ENCODE assay signal across 8 cellular contexts in genomic region chr10:1420663-1421362, GRCh38.
DNase-seq lines count a peak whose midpoint lies in the region; ATAC-seq lines count a peak whose summit lies in the region.

No MANE protein-coding gene starts in this region.

- no peak overlapping the region for H3K27ac Mint-ChIP-seq in CD4-positive, alpha-beta memory T cell

- H3K36me3 ChIP-seq in CD4-positive, alpha-beta memory T cell (ENCODE audit: insufficient read depth, low read length) = no peaks in the 10 kb centered on the region
- no peaks in the 10 kb centered on the region for H3K36me3 ChIP-seq in duodenal mucosa (ENCODE audit: control insufficient read depth in 1 of 2, insufficient read depth in 2 of 2, low read length in 2 of 2)
- H3K36me3 ChIP-seq in mucosa of stomach (ENCODE audit: control insufficient read depth, insufficient read depth, low read length) = no peaks in the 10 kb centered on the region

- H3K4me1 Mint-ChIP-seq in CD4-positive, alpha-beta memory T cell = peaks cover 4 to 11% (median 10%) of the 10 kb centered on the region in 4 donors

- peaks cover 0 to 4% (median 0%) of the 10 kb centered on the region in 8 donors for H3K9me3 Mint-ChIP-seq in CD4-positive, alpha-beta memory T cell

- H3K27ac ChIP-seq in CD4-positive, alpha-beta memory T cell (ENCODE audit: low read depth, low read length) = no peak overlapping the region
- H3K27ac ChIP-seq in duodenal mucosa (ENCODE audit: low read depth, low read length) = no peak overlapping the region

- H3K36me3 Mint-ChIP-seq in CD4-positive, alpha-beta memory T cell = no peaks in the 10 kb centered on the region

- peaks cover 14 to 41% of the 10 kb centered on the region in 2 donors for H3K27me3 Mint-ChIP-seq in CD4-positive, alpha-beta memory T cell

- no peak overlapping the region for H3K4me3 ChIP-seq in CD4-positive, alpha-beta memory T cell (ENCODE audit: low read length in 2 of 2)
- H3K4me3 ChIP-seq in duodenal mucosa (ENCODE audit: low read depth in 1 of 2, low read length in 2 of 2) (peak overlapping the region; percentile 46 to 65), mucosa of stomach (ENCODE audit: low read length) (peak overlapping the region; percentile 28)

- POLR2A ChIA-PET in CD4-positive, alpha-beta memory T cell (lab: Charles Lee; ENCODE audit: partially characterized antibody) = no interaction called here

- H3K9me3 ChIP-seq in CD4-positive, alpha-beta memory T cell (ENCODE audit: control insufficient read depth in 1 of 2, low read length in 2 of 2) = no peaks in the 10 kb centered on the region
- H3K9me3 ChIP-seq in duodenal mucosa (ENCODE audit: control insufficient read depth in 1 of 2, low read length in 2 of 2) (no peaks in the 10 kb centered on the region), mucosa of stomach (ENCODE audit: control insufficient read depth, low read length) (no peaks in the 10 kb centered on the region)

- peak; percentile 24 to 56 (median 27) for DNase-seq in CD4-positive, alpha-beta memory T cell
- peak; percentile 2 for DNase-seq in NCI-H226
- DNase-seq in activated CD4-positive, alpha-beta T cell treated with anti-CD3 and anti-CD28 coated beads for 48 hours = peak; percentile 81
- peak; percentile 75 for DNase-seq in stimulated activated naive CD8-positive, alpha-beta T cell treated with anti-CD3 and anti-CD28 coated beads, Interleukin-15, Interleukin-2, amounts not matched to agents 100 U/mL and 50 U/mL, for 24 hours

- H3K4me3 Mint-ChIP-seq in CD4-positive, alpha-beta memory T cell = peak overlapping the region; percentile 13 to 70 (median 48)

- ATAC-seq in GM19328 (IDR thresholded peaks at IDR 0.05; ENCODE audit: unreplicated experiment) (peak; percentile 94), HG03378 (IDR thresholded peaks at IDR 0.05; ENCODE audit: unreplicated experiment) (peak; percentile 91)
- peak; percentile 91 for ATAC-seq in stimulated activated naive CD8-positive, alpha-beta T cell treated with anti-CD3 and anti-CD28 coated beads, Interleukin-15, Interleukin-2, amounts not matched to agents 100 U/mL and 50 U/mL, for 24 hours

- peaks cover 6% of the 10 kb centered on the region for H3K4me1 ChIP-seq in CD4-positive, alpha-beta memory T cell (ENCODE audit: insufficient read depth, low read length)
- H3K4me1 ChIP-seq in duodenal mucosa (ENCODE audit: control insufficient read depth in 1 of 2, insufficient read depth in 2 of 2, low read length in 2 of 2) (peaks cover 3 to 7% of the 10 kb centered on the region in 2 donors), mucosa of stomach (ENCODE audit: control insufficient read depth, insufficient read depth, low read length) (peaks cover 14% of the 10 kb centered on the region)

- H3K9ac ChIP-seq in duodenal mucosa (ENCODE audit: low read depth in 1 of 2, low read length in 2 of 2) (no peak overlapping the region), mucosa of stomach (ENCODE audit: low read length) (no peak overlapping the region)

- no peaks in the 10 kb centered on the region for H3K27me3 ChIP-seq in CD4-positive, alpha-beta memory T cell (ENCODE audit: insufficient read depth, low read length)
- H3K27me3 ChIP-seq in duodenal mucosa (ENCODE audit: control insufficient read depth in 1 of 2, insufficient read depth in 2 of 2, low read length in 2 of 2) (peaks cover 3 to 5% of the 10 kb centered on the region in 2 donors), mucosa of stomach (ENCODE audit: control insufficient read depth, insufficient read depth, low read length) (peaks cover 14% of the 10 kb centered on the region)

- CTCF ChIA-PET in CD4-positive, alpha-beta memory T cell (lab: Charles Lee; ENCODE audit: partially characterized antibody) = interaction anchor here (1.0 to 1.8 kb wide), 5 partner anchors 11 to 33 kb away, joined by 3 to 6 read pairs (median 4); no protein-coding TSS in a partner anchor

- intact Hi-C loops in CD4-positive, alpha-beta memory T cell (cut with micrococcal nuclease) = loop anchor here (5.0 kb wide), 1 partner anchor 1556 kb away; no protein-coding TSS in a partner anchor

Comparison
In these comparisons a context has a peak if more than half of its experiments do, and no peak if none do; other contexts are left out.
1. DNase-seq: peak in every context shown above with its lines; median percentile 81 in activated CD4-positive, alpha-beta T cell treated with anti-CD3 and anti-CD28 coated beads for 48 hours; 75 in stimulated activated naive CD8-positive, alpha-beta T cell treated with anti-CD3 and anti-CD28 coated beads, Interleukin-15, Interleukin-2, amounts not matched to agents 100 U/mL and 50 U/mL, for 24 hours; 27 in CD4-positive, alpha-beta memory T cell; 2 in NCI-H226.
2. H3K4me3 ChIP-seq: peak in duodenal mucosa (2 of 2) and mucosa of stomach (single experiment); none in CD4-positive, alpha-beta memory T cell (0 of 2).
3. Peak in every context shown above with its lines, with median percentiles within 50 percentile points of each other: ATAC-seq.